Comparison of ENCODE assay signal across 20 cellular contexts in the genomic region with DNA sequence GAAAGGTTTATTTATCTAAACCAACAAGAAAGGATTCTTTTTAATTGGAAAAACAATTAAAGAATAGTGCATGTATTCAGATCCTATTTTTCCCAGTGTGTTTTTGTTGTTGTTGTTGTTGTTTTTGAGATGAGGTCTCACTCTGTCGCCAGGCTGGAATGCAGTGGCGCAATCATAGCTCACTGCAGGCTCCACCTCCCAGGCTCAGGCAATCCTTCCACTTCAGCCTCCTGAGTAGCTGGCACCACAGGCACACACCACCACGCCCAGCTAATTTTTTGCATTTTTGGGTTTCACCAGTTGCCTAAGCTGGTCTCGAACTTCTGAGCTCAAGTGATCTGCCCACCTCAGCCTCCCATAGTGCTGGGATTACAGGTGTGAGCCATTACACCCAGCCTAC. TPM values are rescaled to one million over a fixed set of nuclear protein-coding genes. Genes with fewer than 3 reads are reported as not detected.
DNase-seq lines count a peak whose midpoint lies in the region; ATAC-seq and TF ChIP-seq lines count a peak whose summit lies in the region.
"Had no signal": no experiment of that assay in that cellular context is flagged by ENCODE, and none has a peak within 500 bp of the region (broad histone marks: within the 10 kb centered on the region; RNA-seq: fewer than 3 reads in every experiment).

No MANE protein-coding gene starts in this region.

- no peak for ATAC-seq in GM21619 (IDR thresholded peaks at IDR 0.05; ENCODE audit: unreplicated experiment)
- ATAC-seq: activated CD4-positive, CD25-positive, alpha-beta regulatory T cell treated with anti-CD3 and anti-CD28 coated beads, Interleukin-2, amount 50 U/mL, for 24 hours; activated CD8-positive, alpha-beta T cell treated with anti-CD3 and anti-CD28 coated beads, Interleukin-2, amount 10 ng/mL, durations not matched to agents 7 days and 5 days; GM12878 had no signal

- POLR2A ChIA-PET in GM10248 (lab: Yijun Ruan, JAX): no interaction called here

- peak; percentile 49 for DNase-seq in EH (ENCODE audit: low read depth)
- peak; percentile 20 for DNase-seq in NCI-H226
- DNase-seq in epithelial cell of prostate (ENCODE audit: low read depth, low spot score): no peak
- DNase-seq in posterior vena cava (ENCODE audit: low spot score): peak; percentile 44
- no peak for DNase-seq in nucleus accumbens (lab: John Stamatoyannopoulos, UW)
- DNase-seq in middle frontal gyrus (ENCODE audit: extremely low spot score, low spot score): no peak
- no peak for DNase-seq in GM10248 (ENCODE audit: extremely low spot score)
- DNase-seq: activated CD8-positive, alpha-beta T cell treated with anti-CD3 and anti-CD28 coated beads, Interleukin-2, amount 10 ng/mL, durations not matched to agents 7 days and 5 days; activated T-cell treated with anti-CD3 and anti-CD28 coated beads, Interleukin-2, amount 50 U/mL, for 24 hours; CD4-positive, alpha-beta memory T cell; NCI-H146; NCI-H526; substantia nigra; uterus had no signal

- H3K27ac ChIP-seq in epithelial cell of prostate: peak overlapping the region; percentile 41
- H3K27ac ChIP-seq: neural progenitor cell, prostate gland, uterus had no signal

- intact Hi-C loops in posterior vena cava (cut with DNase I): loop anchor here (5.0 to 10.0 kb wide), 2 partner anchors 79 to 136 kb away; a partner anchor contains a TSS

- no peak for TF ChIP-seq CTCF in GM10248 (IDR thresholded peaks at IDR 0.05; ENCODE audit: control extremely low read depth, extremely low read depth, low read depth, missing control alignments)

- CTCF ChIA-PET in GM10248 (lab: Yijun Ruan, JAX): interaction anchor here (0.7 to 11.2 kb wide), 11 partner anchors 8 to 183 kb away, joined by 3 to 130 read pairs (median 10); no protein-coding TSS in a partner anchor

RNA-seq across cellular contexts. Expression of a gene that starts 22.1 kb away (rescaled TPM):
- total RNA-seq in posterior vena cava: not detected
- total RNA-seq: cardiac septum; CD4-positive, alpha-beta memory T cell had no signal

Comparison
In these comparisons a context has a peak if more than half of its experiments do, and no peak if none do; other contexts are left out.
1. DNase-seq: peak in EH (single experiment), NCI-H226 (single experiment) and posterior vena cava (single experiment); none in epithelial cell of prostate (single experiment), nucleus accumbens (0 of 56), middle frontal gyrus (single experiment) and GM10248 (single experiment).